In the genomic region with DNA sequence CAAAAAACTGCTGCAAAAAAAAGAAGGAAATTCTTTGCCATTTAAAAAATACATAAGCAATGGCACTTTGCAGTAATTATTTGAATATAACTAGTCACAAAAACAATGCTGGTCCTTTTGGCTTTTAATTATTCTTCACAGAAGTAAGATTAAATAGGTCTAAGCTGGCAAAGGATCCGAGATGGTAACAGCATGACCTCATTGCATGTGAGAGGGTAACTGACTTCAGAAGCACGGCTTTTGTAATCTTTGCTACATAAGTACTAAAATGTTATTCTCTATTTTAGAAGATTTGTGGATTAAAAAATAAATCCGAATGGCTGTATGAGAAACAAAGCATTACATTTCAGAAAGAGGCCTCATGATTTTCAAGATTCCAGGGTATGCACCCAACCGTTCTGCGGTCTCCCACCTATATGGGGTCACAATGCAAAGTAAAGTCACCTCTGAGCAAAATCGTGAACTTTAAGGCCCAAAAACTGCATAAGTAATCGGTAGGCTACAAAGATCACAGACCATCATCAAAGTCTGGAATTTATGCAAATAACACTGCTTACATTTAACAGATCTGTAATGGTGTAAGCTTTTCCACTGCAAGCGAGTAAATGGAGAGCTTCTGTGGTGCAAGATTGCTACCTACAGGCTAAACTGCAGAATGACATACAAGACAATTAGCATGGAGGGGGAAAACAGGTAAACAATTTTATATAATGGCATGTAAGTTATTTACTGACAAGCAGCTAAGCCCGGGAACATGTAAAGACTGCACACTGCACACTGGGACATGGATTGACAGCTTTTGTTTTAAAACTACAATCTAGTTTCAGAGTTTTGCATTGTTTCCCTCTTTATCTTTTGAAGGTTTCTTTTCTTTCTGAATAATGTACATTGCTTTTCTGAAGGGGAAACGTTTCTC, we compare ENCODE assay signal across 8 cellular contexts.
DNase-seq lines count a peak whose midpoint lies in the region; ATAC-seq, FAIRE-seq and TF ChIP-seq lines count a peak whose summit lies in the region.

No MANE protein-coding gene starts in this region.

- peak; percentile 92 for ATAC-seq in GM18868 (IDR thresholded peaks at IDR 0.05; ENCODE audit: unreplicated experiment)
- peak; percentile 94 for ATAC-seq in HG03025 (IDR thresholded peaks at IDR 0.05; ENCODE audit: low FRiP score, unreplicated experiment)

- intact Hi-C loops in activated CD4-positive, alpha-beta T cell treated with anti-CD3 and anti-CD28 coated beads, Interleukin-2, amount 10 ng/mL, durations not matched to agents 24 days and 14 days (cut with micrococcal nuclease), result loop anchor here (1.0 to 10.0 kb wide), 7 partner anchors 57 to 1268 kb away; a partner anchor contains a TSS

- no peak for FAIRE-seq in HTR-8/SVneo (lab: Jason Lieb, UNC)

- H3K9me3 Mint-ChIP-seq in activated CD4-positive, alpha-beta T cell treated with anti-CD3 and anti-CD28 coated beads, Interleukin-2, amount 10 ng/mL, durations not matched to agents 24 days and 14 days, result no peaks in the 10 kb centered on the region

- peak; percentile 18 for DNase-seq in DMS153 treated with DMSO at 0.1 percent for 48 hours (lab: John Stamatoyannopoulos, UW; ENCODE audit: unreplicated experiment)
- peak; percentile 47 for DNase-seq in NCI-H2107 (lab: John Stamatoyannopoulos, UW)
- DNase-seq in activated CD4-positive, alpha-beta T cell treated with anti-CD3 and anti-CD28 coated beads, Interleukin-2, amount 10 ng/mL, durations not matched to agents 24 days and 14 days, result peak; percentile 81
- peak; percentile 51 for DNase-seq in glomerular visceral epithelial cell (ENCODE audit: extremely low spot score)
- DNase-seq in retinal pigment epithelial cell (ENCODE audit: low read depth), result peak; percentile 67
- DNase-seq in HTR-8/SVneo (ENCODE audit: insufficient read length, low spot score), result no peak

- peak; percentile 76 for TF ChIP-seq CTCF in retinal pigment epithelial cell (conservative IDR thresholded peaks at IDR 0.05; ENCODE audit: low read depth, low read length)

- no peak overlapping the region for H3K4me3 Mint-ChIP-seq in activated CD4-positive, alpha-beta T cell treated with anti-CD3 and anti-CD28 coated beads, Interleukin-2, amount 10 ng/mL, durations not matched to agents 24 days and 14 days

- H3K4me1 Mint-ChIP-seq in activated CD4-positive, alpha-beta T cell treated with anti-CD3 and anti-CD28 coated beads, Interleukin-2, amount 10 ng/mL, durations not matched to agents 24 days and 14 days, result peaks cover 6% of the 10 kb centered on the region

- H3K4me3 ChIP-seq in retinal pigment epithelial cell (ENCODE audit: low read length), result peak overlapping the region; percentile 24

- H3K36me3 Mint-ChIP-seq in activated CD4-positive, alpha-beta T cell treated with anti-CD3 and anti-CD28 coated beads, Interleukin-2, amount 10 ng/mL, durations not matched to agents 24 days and 14 days (ENCODE audit: low read depth), result no peaks in the 10 kb centered on the region

- H3K27me3 Mint-ChIP-seq in activated CD4-positive, alpha-beta T cell treated with anti-CD3 and anti-CD28 coated beads, Interleukin-2, amount 10 ng/mL, durations not matched to agents 24 days and 14 days, result peaks cover 11% of the 10 kb centered on the region

- H3K27ac Mint-ChIP-seq in activated CD4-positive, alpha-beta T cell treated with anti-CD3 and anti-CD28 coated beads, Interleukin-2, amount 10 ng/mL, durations not matched to agents 24 days and 14 days, result no peak overlapping the region
